8 cellular contexts compared by ENCODE assay signal in the genomic region with DNA sequence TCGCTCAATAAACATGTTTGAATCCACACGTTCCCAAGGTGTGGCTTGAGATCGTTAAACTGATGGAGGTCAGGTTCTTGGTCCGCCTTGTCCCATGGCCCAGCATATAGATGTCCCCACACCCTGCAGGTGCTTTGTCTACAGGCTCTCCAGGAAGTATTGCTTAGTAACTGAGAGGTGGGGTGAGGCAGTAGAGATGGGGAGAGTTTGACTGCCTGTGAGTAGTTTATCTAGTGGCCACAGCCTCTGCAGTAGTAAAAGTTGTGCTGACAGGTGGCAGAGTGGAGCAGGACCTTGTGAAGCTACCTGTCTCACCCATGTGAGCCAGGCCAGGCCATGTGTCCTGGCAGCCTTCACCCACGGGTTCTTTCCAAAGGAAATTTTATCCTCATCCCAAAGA. TPM values are rescaled to one million over a fixed set of nuclear protein-coding genes. Genes with fewer than 3 reads are reported as not detected.
DNase-seq lines count a peak whose midpoint lies in the region; ATAC-seq, FAIRE-seq and TF ChIP-seq lines count a peak whose summit lies in the region.
"Not testable (repeated sequence)": the region's sequence is repeated elsewhere in the genome, so short reads cannot be mapped to it uniquely, and the experiment has no call there.
"Had no signal": no experiment of that assay in that cellular context is flagged by ENCODE, and none has a peak within 500 bp of the region (broad histone marks: within the 10 kb centered on the region; RNA-seq: fewer than 3 reads in every experiment).

No MANE protein-coding gene starts in this region.

- not testable (repeated sequence) for H3K4me3 ChIP-seq in GM06990 (replicated peaks; ENCODE audit: low read depth, low read length); RWPE2 (ENCODE audit: severe bottlenecking); bronchial epithelial cell (ENCODE audit: low read depth, low read length); naive thymus-derived CD4-positive, alpha-beta T cell (ENCODE audit: low read length)

- CTCF ChIA-PET in activated CD8-positive, alpha-beta T cell treated with anti-CD3 and anti-CD28 coated beads, Interleukin-2, amount 10 ng/mL, durations not matched to agents 7 days and 5 days (lab: Charles Lee): interaction anchor here (16.0 kb wide), 1 partner anchor 81 kb away, joined by 200 read pairs; no protein-coding TSS in a partner anchor
- CTCF ChIA-PET in naive thymus-derived CD4-positive, alpha-beta T cell (lab: Charles Lee): interaction anchor here (1.7 kb wide), 1 partner anchor 193 kb away, joined by 4 read pairs; no protein-coding TSS in a partner anchor

- not testable (repeated sequence) for H3K9me3 Mint-ChIP-seq in activated CD8-positive, alpha-beta T cell treated with anti-CD3 and anti-CD28 coated beads, Interleukin-2, amount 10 ng/mL, durations not matched to agents 7 days and 5 days (ENCODE audit: insufficient read depth); naive thymus-derived CD4-positive, alpha-beta T cell

- H3K27me3 ChIP-seq in GM06990 (replicated peaks; ENCODE audit: control insufficient read depth, insufficient read depth, low read length); RWPE2 (ENCODE audit: insufficient read depth, poor library complexity, severe bottlenecking); bronchial epithelial cell (ENCODE audit: control insufficient read depth, insufficient read depth, low read length); naive thymus-derived CD4-positive, alpha-beta T cell (ENCODE audit: control insufficient read depth in 2 of 2, insufficient read depth in 2 of 2, low read length in 2 of 2): not testable (repeated sequence)

- POLR2A ChIA-PET in activated CD8-positive, alpha-beta T cell treated with anti-CD3 and anti-CD28 coated beads, Interleukin-2, amount 10 ng/mL, durations not matched to agents 7 days and 5 days (lab: Charles Lee): not testable (repeated sequence)
- POLR2A ChIA-PET in naive thymus-derived CD4-positive, alpha-beta T cell (lab: Charles Lee): interaction anchor here (1.5 kb wide), 1 partner anchor 48 kb away, joined by 3 read pairs; no protein-coding TSS in a partner anchor

- H3K4me1 ChIP-seq in RWPE2 (ENCODE audit: insufficient read depth, poor library complexity, severe bottlenecking): not testable (repeated sequence)
- peaks cover 39 to 48% of the 10 kb centered on the region in 2 donors for H3K4me1 ChIP-seq in naive thymus-derived CD4-positive, alpha-beta T cell (ENCODE audit: control insufficient read depth in 2 of 2, insufficient read depth in 2 of 2, low read length in 2 of 2)

- H3K36me3 ChIP-seq in GM06990 (ENCODE audit: control insufficient read depth, insufficient read depth, low read length); RWPE2 (ENCODE audit: low read depth); bronchial epithelial cell (ENCODE audit: control insufficient read depth, insufficient read depth, low read length); naive thymus-derived CD4-positive, alpha-beta T cell (ENCODE audit: control insufficient read depth in 2 of 3, insufficient read depth in 3 of 3, low read length in 3 of 3): not testable (repeated sequence)

- not testable (repeated sequence) for H3K27me3 Mint-ChIP-seq in activated CD8-positive, alpha-beta T cell treated with anti-CD3 and anti-CD28 coated beads, Interleukin-2, amount 10 ng/mL, durations not matched to agents 7 days and 5 days (ENCODE audit: low read depth); naive thymus-derived CD4-positive, alpha-beta T cell

- H3K4me1 Mint-ChIP-seq in activated CD8-positive, alpha-beta T cell treated with anti-CD3 and anti-CD28 coated beads, Interleukin-2, amount 10 ng/mL, durations not matched to agents 7 days and 5 days (ENCODE audit: low read depth): peaks cover 76% of the 10 kb centered on the region
- H3K4me1 Mint-ChIP-seq in naive thymus-derived CD4-positive, alpha-beta T cell: peaks cover 35 to 84% (median 79%) of the 10 kb centered on the region in 7 donors

- H3K36me3 Mint-ChIP-seq in activated CD8-positive, alpha-beta T cell treated with anti-CD3 and anti-CD28 coated beads, Interleukin-2, amount 10 ng/mL, durations not matched to agents 7 days and 5 days (ENCODE audit: low read depth): peaks cover 18% of the 10 kb centered on the region
- peaks cover 0 to 13% (median 0%) of the 10 kb centered on the region in 5 donors for H3K36me3 Mint-ChIP-seq in naive thymus-derived CD4-positive, alpha-beta T cell

- H3K9me3 ChIP-seq in RWPE2 (ENCODE audit: severe bottlenecking); naive thymus-derived CD4-positive, alpha-beta T cell (ENCODE audit: control insufficient read depth in 2 of 3, low read length in 3 of 3): not testable (repeated sequence)

- not testable (repeated sequence) for H3K27ac ChIP-seq in RWPE2 (ENCODE audit: poor library complexity, severe bottlenecking); naive thymus-derived CD4-positive, alpha-beta T cell (ENCODE audit: low read depth, low read length)

- DNase-seq in GM06990 (ENCODE audit: extremely low read depth, insufficient read length); RWPE2 (ENCODE audit: low spot score); bronchial epithelial cell (ENCODE audit: low read depth): not testable (repeated sequence)
- peak; percentile 43 for DNase-seq in activated CD8-positive, alpha-beta T cell treated with anti-CD3 and anti-CD28 coated beads, Interleukin-2, amount 10 ng/mL, durations not matched to agents 7 days and 5 days
- peak in 2 of 9 donors; percentile 13 to 31 for DNase-seq in naive thymus-derived CD4-positive, alpha-beta T cell
- peak; percentile 4 for DNase-seq in urothelium cell line (ENCODE audit: low spot score)

- FAIRE-seq in bronchial epithelial cell (lab: Jason Lieb, UNC); urothelium cell line (lab: Jason Lieb, UNC): not testable (repeated sequence)

- peak; percentile 12; the same call in 1 of the 3 replicates for ATAC-seq in RWPE2 (ENCODE audit: low read depth)
- not testable (repeated sequence) for ATAC-seq in activated CD8-positive, alpha-beta T cell treated with anti-CD3 and anti-CD28 coated beads, Interleukin-2, amount 10 ng/mL, durations not matched to agents 7 days and 5 days; naive thymus-derived CD4-positive, alpha-beta T cell

- peak overlapping the region; percentile 47 for H3K27ac Mint-ChIP-seq in activated CD8-positive, alpha-beta T cell treated with anti-CD3 and anti-CD28 coated beads, Interleukin-2, amount 10 ng/mL, durations not matched to agents 7 days and 5 days
- peak overlapping the region; percentile 41 to 98 (median 87) for H3K27ac Mint-ChIP-seq in naive thymus-derived CD4-positive, alpha-beta T cell

- TF ChIP-seq CTCF in GM06990 (IDR thresholded peaks at IDR 0.05; ENCODE audit: insufficient read depth, low read length, poor library complexity, severe bottlenecking) (peak; percentile 7), bronchial epithelial cell (IDR thresholded peaks at IDR 0.05; ENCODE audit: insufficient read depth, low read length, severe bottlenecking) (peak; percentile 4)
- not testable (repeated sequence) for TF ChIP-seq CTCF in RWPE2 (IDR thresholded peaks at IDR 0.05; ENCODE audit: poor library complexity, severe bottlenecking)

- not testable (repeated sequence) for H3K4me3 Mint-ChIP-seq in activated CD8-positive, alpha-beta T cell treated with anti-CD3 and anti-CD28 coated beads, Interleukin-2, amount 10 ng/mL, durations not matched to agents 7 days and 5 days
- peak overlapping the region in 4 of 10 donors; percentile 3 to 38 (median 32) for H3K4me3 Mint-ChIP-seq in naive thymus-derived CD4-positive, alpha-beta T cell

- intact Hi-C loops in naive thymus-derived CD4-positive, alpha-beta T cell (cut with micrococcal nuclease): loop anchor here (5.0 to 10.0 kb wide), 2 partner anchors 37 to 300 kb away; partner anchors contain the start of genes GPC2 (in 2 of the 2), STAG3 (in 2 of the 2) and TRIM4 (in 1 of the 2)

RNA-seq across cellular contexts. Expression of gene PVRIG, which starts 5.4 kb away (rescaled TPM):
- 10 to 100 TPM; 61.6 to 64.8 TPM for total RNA-seq in activated CD8-positive, alpha-beta T cell treated with anti-CD3 and anti-CD28 coated beads, Interleukin-2, amount 10 ng/mL, durations not matched to agents 7 days and 5 days
- total RNA-seq in bronchial epithelial cell: not detected in 2 replicates
- total RNA-seq in naive thymus-derived CD4-positive, alpha-beta T cell: 10 to 100 TPM; 32.1 to 88.7 (median 66.2) TPM
- 10 to 100 TPM; 69.5 to 81.0 TPM for polyA plus RNA-seq in naive thymus-derived CD4-positive, alpha-beta T cell
- total RNA-seq: temporal lobe had no signal
- polyA plus RNA-seq: AG04450 had no signal

RNA-seq across cellular contexts. Expression of gene STAG3, which starts 36.6 kb away (rescaled TPM):
- 10 to 100 TPM; 16.5 to 20.6 TPM for total RNA-seq in activated CD8-positive, alpha-beta T cell treated with anti-CD3 and anti-CD28 coated beads, Interleukin-2, amount 10 ng/mL, durations not matched to agents 7 days and 5 days
- total RNA-seq in bronchial epithelial cell: under 0.01 and 0.13 TPM in 2 replicates
- 10 to 100 TPM in 1 of 5 experiments, 1 to 10 TPM in 4; 5.5 to 24.6 (median 9.5) TPM for total RNA-seq in naive thymus-derived CD4-positive, alpha-beta T cell
- 1 to 10 TPM; 2.4 to 6.5 TPM for polyA plus RNA-seq in naive thymus-derived CD4-positive, alpha-beta T cell

RNA-seq across cellular contexts. Expression of gene GPC2, which starts 37.2 kb away (rescaled TPM):
- total RNA-seq in activated CD8-positive, alpha-beta T cell treated with anti-CD3 and anti-CD28 coated beads, Interleukin-2, amount 10 ng/mL, durations not matched to agents 7 days and 5 days: 1 to 10 TPM; 8.1 to 8.2 TPM
- 1.0 and 1.3 TPM in 2 replicates for total RNA-seq in bronchial epithelial cell
- 10 to 100 TPM in 4 of 5 experiments, 1 to 10 TPM in 1; 8.1 to 30.6 (median 18.2) TPM for total RNA-seq in naive thymus-derived CD4-positive, alpha-beta T cell
- under 1 TPM; 0.64 to 0.87 TPM for polyA plus RNA-seq in naive thymus-derived CD4-positive, alpha-beta T cell

RNA-seq across cellular contexts. Expression of gene GAL3ST4, which starts 45.9 kb away (rescaled TPM):
- 1 to 10 TPM; 2.8 to 3.5 TPM for total RNA-seq in activated CD8-positive, alpha-beta T cell treated with anti-CD3 and anti-CD28 coated beads, Interleukin-2, amount 10 ng/mL, durations not matched to agents 7 days and 5 days
- under 0.01 and 0.51 TPM in 2 replicates for total RNA-seq in bronchial epithelial cell
- total RNA-seq in naive thymus-derived CD4-positive, alpha-beta T cell: 10 to 100 TPM in 4 of 5 experiments, 1 to 10 TPM in 1; 4.7 to 26.8 (median 16.7) TPM
- 10 to 100 TPM in 1 of 2 donors, 1 to 10 TPM in 1; 7.4 to 10.8 TPM for polyA plus RNA-seq in naive thymus-derived CD4-positive, alpha-beta T cell

RNA-seq across cellular contexts. Expression of gene TRAPPC14, which starts 55.8 kb away (rescaled TPM):
- total RNA-seq in activated CD8-positive, alpha-beta T cell treated with anti-CD3 and anti-CD28 coated beads, Interleukin-2, amount 10 ng/mL, durations not matched to agents 7 days and 5 days: 10 to 100 TPM; 42.7 to 44.0 TPM
- total RNA-seq in bronchial epithelial cell: 3.4 and 5.5 TPM in 2 replicates
- total RNA-seq in naive thymus-derived CD4-positive, alpha-beta T cell: 100 to 1,000 TPM in 1 of 5 experiments, 10 to 100 TPM in 4; 51.8 to 102 (median 70.2) TPM
- polyA plus RNA-seq in naive thymus-derived CD4-positive, alpha-beta T cell: 1 to 10 TPM; 3.2 to 5.9 TPM

Comparison
In these comparisons a context has a peak if more than half of its experiments do, and no peak if none do; other contexts are left out.
1. RNA of gene PVRIG, which starts 5.4 kb away (total RNA-seq): 32.1 to 88.7 TPM in naive thymus-derived CD4-positive, alpha-beta T cell and 61.6 to 64.8 TPM in activated CD8-positive, alpha-beta T cell treated with anti-CD3 and anti-CD28 coated beads, Interleukin-2, amount 10 ng/mL, durations not matched to agents 7 days and 5 days; not detected in bronchial epithelial cell; every median in the first group is over 10 times any median in the second.